Comparison of ENCODE assay signal across 1 cellular context in genomic region chr9:125143377-125144090, GRCh38.
A peak's percentile ranks its signal among the peaks of the same experiment; 100 is the strongest.
TF ChIP-seq lines count a peak whose summit lies in the region.

TSS of gene SCAI (minus strand) at chr9:125143528. CDS start at chr9:125143437, 91 bp downstream.

TF ChIP-seq in HEK293, 187 proteins besides CTCF, POLR2A, EP300 and RAD21 (continued from another document):
- TF ChIP-seq, protein P1, sequence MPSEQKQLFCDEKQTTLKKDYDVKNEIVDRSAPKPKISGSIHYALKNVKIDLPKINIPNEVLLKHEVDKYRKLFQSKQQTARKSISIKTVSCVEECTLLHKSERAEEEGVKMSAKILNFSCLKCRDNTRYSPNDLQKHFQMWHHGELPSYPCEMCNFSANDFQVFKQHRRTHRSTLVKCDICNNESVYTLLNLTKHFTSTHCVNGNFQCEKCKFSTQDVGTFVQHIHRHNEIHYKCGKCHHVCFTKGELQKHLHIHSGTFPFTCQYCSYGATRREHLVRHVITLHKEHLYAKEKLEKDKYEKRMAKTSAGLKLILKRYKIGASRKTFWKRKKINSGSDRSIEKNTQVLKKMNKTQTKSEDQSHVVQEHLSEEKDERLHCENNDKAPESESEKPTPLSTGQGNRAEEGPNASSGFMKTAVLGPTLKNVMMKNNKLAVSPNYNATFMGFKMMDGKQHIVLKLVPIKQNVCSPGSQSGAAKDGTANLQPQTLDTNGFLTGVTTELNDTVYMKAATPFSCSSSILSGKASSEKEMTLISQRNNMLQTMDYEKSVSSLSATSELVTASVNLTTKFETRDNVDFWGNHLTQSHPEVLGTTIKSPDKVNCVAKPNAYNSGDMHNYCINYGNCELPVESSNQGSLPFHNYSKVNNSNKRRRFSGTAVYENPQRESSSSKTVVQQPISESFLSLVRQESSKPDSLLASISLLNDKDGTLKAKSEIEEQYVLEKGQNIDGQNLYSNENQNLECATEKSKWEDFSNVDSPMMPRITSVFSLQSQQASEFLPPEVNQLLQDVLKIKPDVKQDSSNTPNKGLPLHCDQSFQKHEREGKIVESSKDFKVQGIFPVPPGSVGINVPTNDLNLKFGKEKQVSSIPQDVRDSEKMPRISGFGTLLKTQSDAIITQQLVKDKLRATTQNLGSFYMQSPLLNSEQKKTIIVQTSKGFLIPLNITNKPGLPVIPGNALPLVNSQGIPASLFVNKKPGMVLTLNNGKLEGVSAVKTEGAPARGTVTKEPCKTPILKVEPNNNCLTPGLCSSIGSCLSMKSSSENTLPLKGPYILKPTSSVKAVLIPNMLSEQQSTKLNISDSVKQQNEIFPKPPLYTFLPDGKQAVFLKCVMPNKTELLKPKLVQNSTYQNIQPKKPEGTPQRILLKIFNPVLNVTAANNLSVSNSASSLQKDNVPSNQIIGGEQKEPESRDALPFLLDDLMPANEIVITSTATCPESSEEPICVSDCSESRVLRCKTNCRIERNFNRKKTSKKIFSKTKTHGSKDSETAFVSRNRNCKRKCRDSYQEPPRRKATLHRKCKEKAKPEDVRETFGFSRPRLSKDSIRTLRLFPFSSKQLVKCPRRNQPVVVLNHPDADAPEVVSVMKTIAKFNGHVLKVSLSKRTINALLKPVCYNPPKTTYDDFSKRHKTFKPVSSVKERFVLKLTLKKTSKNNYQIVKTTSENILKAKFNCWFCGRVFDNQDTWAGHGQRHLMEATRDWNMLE (tag by site-specific recombination; conservative IDR thresholded peaks at IDR 0.05; ENCODE audit: low read depth): no peak
- TF ChIP-seq, protein P2, sequence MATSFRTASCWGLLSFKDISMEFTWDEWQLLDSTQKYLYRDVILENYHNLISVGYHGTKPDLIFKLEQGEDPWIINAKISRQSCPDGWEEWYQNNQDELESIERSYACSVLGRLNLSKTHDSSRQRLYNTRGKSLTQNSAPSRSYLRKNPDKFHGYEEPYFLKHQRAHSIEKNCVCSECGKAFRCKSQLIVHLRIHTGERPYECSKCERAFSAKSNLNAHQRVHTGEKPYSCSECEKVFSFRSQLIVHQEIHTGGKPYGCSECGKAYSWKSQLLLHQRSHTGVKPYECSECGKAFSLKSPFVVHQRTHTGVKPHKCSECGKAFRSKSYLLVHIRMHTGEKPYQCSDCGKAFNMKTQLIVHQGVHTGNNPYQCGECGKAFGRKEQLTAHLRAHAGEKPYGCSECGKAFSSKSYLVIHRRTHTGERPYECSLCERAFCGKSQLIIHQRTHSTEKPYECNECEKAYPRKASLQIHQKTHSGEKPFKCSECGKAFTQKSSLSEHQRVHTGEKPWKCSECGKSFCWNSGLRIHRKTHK (tag by site-specific recombination; IDR thresholded peaks at IDR 0.05): no peak
- peak; percentile 58; the same call in 1 of the 2 replicates for TF ChIP-seq ZNF391 (tag by site-specific recombination; IDR thresholded peaks at IDR 0.05; ENCODE audit: borderline replicate concordance, low read depth)
- TF ChIP-seq ZNF335 (tag by site-specific recombination; conservative IDR thresholded peaks at IDR 0.05): peak; percentile 84
- no peak for TF ChIP-seq ATF2 (tag by site-specific recombination; IDR thresholded peaks at IDR 0.05; ENCODE audit: low read depth)
- 0 out of 2 replicates have a peak, but pooled peaks have one; percentile 51 for TF ChIP-seq ZNF629 (tag by site-specific recombination; IDR thresholded peaks at IDR 0.05)
- TF ChIP-seq ZNF426 (tag by site-specific recombination; IDR thresholded peaks at IDR 0.05): no peak
- TF ChIP-seq PRDM1 (tag by site-specific recombination; IDR thresholded peaks at IDR 0.05): no peak
- no peak for TF ChIP-seq ZNF701 (tag by site-specific recombination; IDR thresholded peaks at IDR 0.05)
- no peak for TF ChIP-seq ZNF404 (tag by site-specific recombination; IDR thresholded peaks at IDR 0.05)
- no peak for TF ChIP-seq ZNF157 (tag by site-specific recombination; IDR thresholded peaks at IDR 0.05)
- peak; percentile 57; the same call in 1 of the 2 replicates for TF ChIP-seq ZNF394 (tag by site-specific recombination; IDR thresholded peaks at IDR 0.05; ENCODE audit: borderline replicate concordance)
- no peak for TF ChIP-seq MZF1 (tag by site-specific recombination; IDR thresholded peaks at IDR 0.05; ENCODE audit: borderline replicate concordance)
- no peak for TF ChIP-seq ZNF76 (tag by site-specific recombination; IDR thresholded peaks at IDR 0.05; ENCODE audit: borderline replicate concordance, low read depth)
- TF ChIP-seq ZNF654 (tag by site-specific recombination; IDR thresholded peaks at IDR 0.05; ENCODE audit: low read depth): peak; percentile 75
- TF ChIP-seq ZNF639 (tag by site-specific recombination; IDR thresholded peaks at IDR 0.05): no peak
- TF ChIP-seq PRDM10 (tag by site-specific recombination; IDR thresholded peaks at IDR 0.05): no peak
- TF ChIP-seq ZBTB7A (tag by site-specific recombination; IDR thresholded peaks at IDR 0.05; ENCODE audit: low read depth): no peak
- TF ChIP-seq ZNF2 (tag by site-specific recombination; IDR thresholded peaks at IDR 0.05): peak; percentile 83
- TF ChIP-seq ZNF37A (tag by site-specific recombination; IDR thresholded peaks at IDR 0.05): no peak
- no peak for TF ChIP-seq ZNF624 (tag by site-specific recombination; IDR thresholded peaks at IDR 0.05)
- TF ChIP-seq EGR2 (tag by site-specific recombination; IDR thresholded peaks at IDR 0.05; ENCODE audit: low read depth): peak; percentile 88
- no peak for TF ChIP-seq ZNF133 (tag by site-specific recombination; IDR thresholded peaks at IDR 0.05)
- no peak for TF ChIP-seq INSM2 (tag by site-specific recombination; IDR thresholded peaks at IDR 0.05)
- no peak for TF ChIP-seq ZNF777 (tag by site-specific recombination; IDR thresholded peaks at IDR 0.05; ENCODE audit: borderline replicate concordance)
- TF ChIP-seq ZNF510 (tag by site-specific recombination; IDR thresholded peaks at IDR 0.05; ENCODE audit: insufficient replicate concordance): no peak
